ENCODE assay signal across 21 cellular contexts in genomic region chr20:19274412-19275015, GRCh38.
A peak's percentile ranks its signal among the peaks of the same experiment; 100 is the strongest.
DNase-seq lines count a peak whose midpoint lies in the region; ATAC-seq and TF ChIP-seq lines count a peak whose summit lies in the region.
"Had no signal": no experiment of that assay in that cellular context is flagged by ENCODE, and none has a peak within 500 bp of the region (broad histone marks: within the 10 kb centered on the region; RNA-seq: fewer than 3 reads in every experiment).

No MANE protein-coding gene starts in this region.

- no peak overlapping the region for H2AFZ ChIP-seq in hepatocyte
- no peak overlapping the region for H2AFZ ChIP-seq in osteoblast (ENCODE audit: low read length)

- H3K27me3 ChIP-seq in hepatocyte: no peaks in the 10 kb centered on the region
- H3K27me3 ChIP-seq in osteoblast (ENCODE audit: insufficient read depth, low read length): no peaks in the 10 kb centered on the region
- H3K27me3 ChIP-seq in upper lobe of right lung: no peaks in the 10 kb centered on the region
- no peaks in the 10 kb centered on the region for H3K27me3 ChIP-seq in CD4-positive, alpha-beta memory T cell (ENCODE audit: insufficient read depth, low read length)
- H3K27me3 ChIP-seq: SJCRH30 had no signal

- CTCF ChIA-PET in CD4-positive, alpha-beta memory T cell (lab: Charles Lee; ENCODE audit: partially characterized antibody): no interaction called here

- H3K36me3 Mint-ChIP-seq in CD4-positive, alpha-beta memory T cell: no peaks in the 10 kb centered on the region
- H3K36me3 Mint-ChIP-seq: activated naive CD8-positive, alpha-beta T cell; CD14-positive monocyte; mesothelial cell of epicardium had no signal

- H3K27me3 Mint-ChIP-seq in CD4-positive, alpha-beta memory T cell: peaks cover 0 to 1% of the 10 kb centered on the region in 2 donors
- H3K27me3 Mint-ChIP-seq: activated CD4-positive, alpha-beta T cell treated with anti-CD3 and anti-CD28 coated beads, Interleukin-2, amount 10 ng/mL, durations not matched to agents 24 days and 14 days; activated naive CD8-positive, alpha-beta T cell had no signal

- no peak overlapping the region for H3K4me3 Mint-ChIP-seq in CD4-positive, alpha-beta memory T cell
- H3K4me3 Mint-ChIP-seq: activated CD4-positive, alpha-beta T cell treated with anti-CD3 and anti-CD28 coated beads, Interleukin-2, amount 10 ng/mL, durations not matched to agents 24 days and 14 days; activated naive CD8-positive, alpha-beta T cell; CD14-positive monocyte; endodermal cell; mesothelial cell of epicardium had no signal

- ATAC-seq in upper lobe of right lung: peak; percentile 30
- ATAC-seq in GM18868 (IDR thresholded peaks at IDR 0.05; ENCODE audit: unreplicated experiment): no peak

- H3K79me2 ChIP-seq in hepatocyte (no peaks in the 10 kb centered on the region), osteoblast (ENCODE audit: insufficient read depth, low read length) (no peaks in the 10 kb centered on the region)
- H3K79me2 ChIP-seq: parathyroid adenoma had no signal

- TF ChIP-seq CTCF in hepatocyte (IDR thresholded peaks at IDR 0.05; ENCODE audit: poor library complexity): no peak
- TF ChIP-seq CTCF in osteoblast (IDR thresholded peaks at IDR 0.05; ENCODE audit: extremely low read depth, low read depth, low read length): no peak
- no peak for TF ChIP-seq CTCF in upper lobe of right lung (IDR thresholded peaks at IDR 0.05)

- 59% methylated on average over 8 of the region's 8 CpGs for WGBS in hepatocyte (ENCODE audit: low lambda C conversion rate, missing lambda C conversion rate)

- H3K4me1 Mint-ChIP-seq in CD4-positive, alpha-beta memory T cell: no peaks in the 10 kb centered on the region
- H3K4me1 Mint-ChIP-seq: activated CD4-positive, alpha-beta T cell treated with anti-CD3 and anti-CD28 coated beads, Interleukin-2, amount 10 ng/mL, durations not matched to agents 24 days and 14 days had no signal

- H3K4me2 ChIP-seq in hepatocyte (peak overlapping the region; percentile 55), osteoblast (ENCODE audit: insufficient read depth, low read length) (no peak overlapping the region)

- H3K4me1 ChIP-seq in hepatocyte (ENCODE audit: insufficient read depth) (peaks cover 18% of the 10 kb centered on the region), osteoblast (ENCODE audit: insufficient read depth, low read length) (no peaks in the 10 kb centered on the region), upper lobe of right lung (peaks cover 13% of the 10 kb centered on the region)
- H3K4me1 ChIP-seq in CD4-positive, alpha-beta memory T cell (ENCODE audit: insufficient read depth, low read length): no peaks in the 10 kb centered on the region
- H3K4me1 ChIP-seq: SJCRH30 had no signal

- no peaks in the 10 kb centered on the region for H3K36me3 ChIP-seq in hepatocyte (replicated peaks; ENCODE audit: insufficient read depth, low read depth)
- no peaks in the 10 kb centered on the region for H3K36me3 ChIP-seq in osteoblast (ENCODE audit: insufficient read depth, low read length)
- H3K36me3 ChIP-seq in upper lobe of right lung: no peaks in the 10 kb centered on the region
- H3K36me3 ChIP-seq in CD4-positive, alpha-beta memory T cell (ENCODE audit: insufficient read depth, low read length): no peaks in the 10 kb centered on the region
- H3K36me3 ChIP-seq: SJCRH30 had no signal

- H3K9me2 ChIP-seq in hepatocyte (replicated peaks; ENCODE audit: insufficient read depth): no peaks in the 10 kb centered on the region

- no peaks in the 10 kb centered on the region for H3K9me3 ChIP-seq in hepatocyte (ENCODE audit: low read depth)
- H3K9me3 ChIP-seq in osteoblast (ENCODE audit: low read depth, low read length): no peaks in the 10 kb centered on the region
- H3K9me3 ChIP-seq in upper lobe of right lung: no peaks in the 10 kb centered on the region
- no peaks in the 10 kb centered on the region for H3K9me3 ChIP-seq in CD4-positive, alpha-beta memory T cell (ENCODE audit: control insufficient read depth in 1 of 2, low read length in 2 of 2)
- H3K9me3 ChIP-seq: SJCRH30 had no signal

- DNase-seq in NCI-H146 (lab: John Stamatoyannopoulos, UW): peak; percentile 5
- DNase-seq in NCI-H146 treated with DMSO at 0.1 percent for 48 hours (lab: John Stamatoyannopoulos, UW; ENCODE audit: unreplicated experiment): no peak
- DNase-seq in hepatocyte (ENCODE audit: low spot score): no peak
- peak; percentile 50 for DNase-seq in osteoblast (ENCODE audit: insufficient read length, low spot score, missing footprints)
- DNase-seq in upper lobe of right lung: no peak
- DNase-seq in CD4-positive, alpha-beta memory T cell: no peak
- no peak for DNase-seq in NCI-H2171 (lab: John Stamatoyannopoulos, UW)
- DNase-seq: 8988T; activated CD4-positive, alpha-beta T cell treated with anti-CD3 and anti-CD28 coated beads, Interleukin-2, amount 10 ng/mL, durations not matched to agents 24 days and 14 days; endodermal cell; KBM-7; NCI-H1092 treated with DMSO at 0.1 percent for 48 hours; NCI-H2227 treated with DMSO at 0.1 percent for 48 hours; SJCRH30; T-helper 9 cell had no signal

- intact Hi-C loops in upper lobe of right lung (cut with DNase I): no loop called here
- intact Hi-C loops in CD4-positive, alpha-beta memory T cell (cut with micrococcal nuclease): no loop called here

- POLR2A ChIA-PET in CD4-positive, alpha-beta memory T cell (lab: Charles Lee; ENCODE audit: partially characterized antibody): no interaction called here

- H4K20me1 ChIP-seq in hepatocyte (ENCODE audit: insufficient read depth, poor library complexity, severe bottlenecking) (no peaks in the 10 kb centered on the region), osteoblast (ENCODE audit: insufficient read depth, low read length) (no peaks in the 10 kb centered on the region)

- H3K27ac Mint-ChIP-seq in CD4-positive, alpha-beta memory T cell: no peak overlapping the region
- H3K27ac Mint-ChIP-seq: activated CD4-positive, alpha-beta T cell treated with anti-CD3 and anti-CD28 coated beads, Interleukin-2, amount 10 ng/mL, durations not matched to agents 24 days and 14 days; activated naive CD8-positive, alpha-beta T cell; CD14-positive monocyte; endodermal cell had no signal

- peaks cover 0 to 3% (median 0%) of the 10 kb centered on the region in 8 donors for H3K9me3 Mint-ChIP-seq in CD4-positive, alpha-beta memory T cell
- H3K9me3 Mint-ChIP-seq: activated CD4-positive, alpha-beta T cell treated with anti-CD3 and anti-CD28 coated beads, Interleukin-2, amount 10 ng/mL, durations not matched to agents 24 days and 14 days; endodermal cell; mesothelial cell of epicardium had no signal

- H3K4me3 ChIP-seq in hepatocyte (no peak overlapping the region), osteoblast (ENCODE audit: insufficient read depth, low read length) (no peak overlapping the region), upper lobe of right lung (no peak overlapping the region)
- no peak overlapping the region for H3K4me3 ChIP-seq in CD4-positive, alpha-beta memory T cell (ENCODE audit: low read length in 2 of 2)
- H3K4me3 ChIP-seq: SJCRH30 had no signal

- H3K27ac ChIP-seq in hepatocyte: no peak overlapping the region
- H3K27ac ChIP-seq in osteoblast (ENCODE audit: low read depth, low read length): no peak overlapping the region
- H3K27ac ChIP-seq in upper lobe of right lung: peak overlapping the region; percentile 58
- no peak overlapping the region for H3K27ac ChIP-seq in CD4-positive, alpha-beta memory T cell (ENCODE audit: low read depth, low read length)
- H3K27ac ChIP-seq: HL-60, SJCRH30 had no signal

Comparison
In these comparisons a context has a peak if more than half of its experiments do, and no peak if none do; other contexts are left out.
1. DNase-seq: peak in NCI-H146 (single experiment) and osteoblast (single experiment); none in NCI-H146 treated with DMSO at 0.1 percent for 48 hours (single experiment), hepatocyte (single experiment), upper lobe of right lung (single experiment), CD4-positive, alpha-beta memory T cell (0 of 5) and NCI-H2171 (single experiment).